ENCODE assay signal across 8 cellular contexts in genomic region chr18:158128-159036, GRCh38. TPM values are rescaled to one million over a fixed set of nuclear protein-coding genes. Genes with fewer than 3 reads are reported as not detected.
A peak's percentile ranks its signal among the peaks of the same experiment; 100 is the strongest.
DNase-seq lines count a peak whose midpoint lies in the region; ATAC-seq lines count a peak whose summit lies in the region.

Gene USP14 (plus strand): TSS chr18:158557. CDS start chr18:158699, 142 bp downstream.

- H3K27me3 Mint-ChIP-seq in effector memory CD8-positive, alpha-beta T cell = peaks cover 0 to 8% of the 10 kb centered on the region in 2 donors
- no peaks in the 10 kb centered on the region for H3K27me3 Mint-ChIP-seq in memory B cell

- ATAC-seq in GM21390 (IDR thresholded peaks at IDR 0.05; ENCODE audit: unreplicated experiment) (peak; percentile 91), memory B cell (ENCODE audit: low read depth) (peak; percentile 85)
- ATAC-seq in effector memory CD8-positive, alpha-beta T cell (replicated peaks) = peak; percentile 88

- H3K27ac Mint-ChIP-seq in effector memory CD8-positive, alpha-beta T cell = peak within 1 kb of the TSS; percentile 90 to 96
- peak within 1 kb of the TSS; percentile 89 for H3K27ac Mint-ChIP-seq in memory B cell

- peak within 1 kb of the TSS; percentile 85 to 88 for H3K4me3 Mint-ChIP-seq in effector memory CD8-positive, alpha-beta T cell
- H3K4me3 Mint-ChIP-seq in memory B cell = peak within 1 kb of the TSS; percentile 91

- H3K4me1 Mint-ChIP-seq in effector memory CD8-positive, alpha-beta T cell (ENCODE audit: low read depth in 2 of 2) = peaks cover 14 to 25% of the 10 kb centered on the region in 2 donors
- H3K4me1 Mint-ChIP-seq in memory B cell = peaks cover 18% of the 10 kb centered on the region

- H3K36me3 Mint-ChIP-seq in effector memory CD8-positive, alpha-beta T cell (ENCODE audit: insufficient read depth) = peaks cover 17% of the 10 kb centered on the region
- no peaks in the 10 kb centered on the region for H3K36me3 Mint-ChIP-seq in memory B cell

- DNase-seq in Caki2 (ENCODE audit: low read depth) = peak; percentile 91
- peak in 75 of 76 experiments; percentile 46 to 100 (median 88) for DNase-seq in HUDEP-2 (lab: John Stamatoyannopoulos, UW; ENCODE audit: unreplicated experiment in 76 of 76)
- peak; percentile 96 for DNase-seq in NOMO-1 treated with dmso at 0.1 percent for 144 hours (lab: John Stamatoyannopoulos, UW; ENCODE audit: unreplicated experiment)
- peak; percentile 88 to 91 (median 89) for DNase-seq in activated CD8-positive, alpha-beta memory T cell treated with anti-CD3 and anti-CD28 coated beads for 48 hours (ENCODE audit: low read depth in 2 of 3, low spot score in 2 of 3)
- DNase-seq in effector memory CD8-positive, alpha-beta T cell = peak; percentile 92 to 94 (median 92)
- DNase-seq in memory B cell (ENCODE audit: low spot score in 2 of 2) = peak; percentile 86 to 94
- peak; percentile 92 for DNase-seq in stimulated activated CD8-positive, alpha-beta memory T cell treated with anti-CD3 and anti-CD28 coated beads, Interleukin-12 subunit alpha, Interleukin-12 subunit beta, amount 100 ng/mL, for 1 hour (ENCODE audit: low read depth)

- H3K9me3 Mint-ChIP-seq in effector memory CD8-positive, alpha-beta T cell = no peaks in the 10 kb centered on the region
- no peaks in the 10 kb centered on the region for H3K9me3 Mint-ChIP-seq in memory B cell

- in situ Hi-C loops in Caki2 (cut with HindIII; ENCODE audit: low pct_unique_long_range_greater_than_20kb, low sequenced_read_pairs) = no loop called here

RNA-seq across cellular contexts. Expression of gene USP14, which starts in this region (rescaled TPM):
- 8.7 and 12.5 TPM in 2 replicates for total RNA-seq in Caki2 (2014; rRNA removed; shearing (Covaris generic); ENCODE audit: low replicate concordance)

Comparison
In these comparisons a context has a peak if more than half of its experiments do, and no peak if none do; other contexts are left out.
1. Peak in every context shown above with its lines: DNase-seq and ATAC-seq.